8 cellular contexts compared by ENCODE assay signal in the genomic region with DNA sequence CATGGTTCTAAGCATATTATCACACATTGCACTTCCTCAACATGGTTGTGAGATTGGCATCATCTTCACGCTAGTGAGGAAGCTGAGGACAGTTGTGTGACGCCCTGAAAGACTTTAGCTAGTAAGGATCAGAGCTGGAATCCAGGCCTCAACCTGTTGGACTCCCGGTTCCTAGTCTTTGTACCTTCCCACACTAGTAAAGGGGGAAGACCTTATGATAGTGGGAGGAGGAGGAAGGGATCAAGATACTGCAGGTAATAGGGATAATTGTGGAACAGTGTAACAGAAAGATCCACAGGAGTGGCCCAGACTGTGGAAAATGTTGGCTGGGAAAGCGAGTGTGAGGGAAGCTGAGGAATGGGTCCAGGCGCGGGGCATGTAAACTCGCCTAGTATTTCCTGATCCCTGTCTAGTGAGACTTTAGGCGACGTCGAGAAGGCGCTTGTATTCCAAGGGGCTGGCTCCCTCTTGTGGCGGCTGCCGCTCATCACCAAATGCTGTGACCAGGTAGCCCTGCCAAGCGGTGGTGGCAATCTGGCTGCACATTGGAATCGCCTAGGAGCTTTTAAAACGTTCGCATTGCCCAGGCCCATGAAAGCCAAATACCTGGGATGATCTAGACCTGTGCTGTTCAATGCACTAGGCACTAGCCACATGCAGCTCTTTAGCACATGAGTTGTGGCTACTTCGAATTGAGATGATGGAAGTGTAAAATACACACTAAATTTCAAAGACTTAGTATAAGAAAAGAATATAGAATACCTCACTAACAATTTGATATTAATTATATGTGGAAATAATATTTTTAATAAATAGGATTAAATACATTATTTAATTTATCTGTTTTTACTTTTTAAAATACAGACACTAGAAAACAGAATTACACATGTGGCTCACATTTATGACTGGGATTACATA. TPM values are rescaled to one million over a fixed set of nuclear protein-coding genes. Genes with fewer than 3 reads are reported as not detected.
DNase-seq lines count a peak whose midpoint lies in the region; ATAC-seq and TF ChIP-seq lines count a peak whose summit lies in the region.

No MANE protein-coding gene starts in this region.

- H3K4me3 ChIP-seq in BLaER1 (no peak overlapping the region), dorsolateral prefrontal cortex (no peak overlapping the region), lower lobe of right lung (no peak overlapping the region)

- H3K27ac ChIP-seq in BLaER1, result no peak overlapping the region
- no peak overlapping the region for H3K27ac ChIP-seq in dorsolateral prefrontal cortex
- no peak overlapping the region for H3K27ac ChIP-seq in lower lobe of right lung

- H3K9ac ChIP-seq in BLaER1, result no peak overlapping the region

- no peaks in the 10 kb centered on the region for H3K27me3 ChIP-seq in BLaER1
- H3K27me3 ChIP-seq in dorsolateral prefrontal cortex, result peaks cover 0 to 16% (median 0%) of the 10 kb centered on the region in 45 donors
- H3K27me3 ChIP-seq in lower lobe of right lung (ENCODE audit: low read depth), result no peaks in the 10 kb centered on the region

- H3K36me3 ChIP-seq in BLaER1 (no peaks in the 10 kb centered on the region), lower lobe of right lung (no peaks in the 10 kb centered on the region)

- H3K4me1 ChIP-seq in BLaER1 (no peaks in the 10 kb centered on the region), lower lobe of right lung (peaks cover 4% of the 10 kb centered on the region)

- H3K4me2 ChIP-seq in BLaER1, result 0 out of 2 replicates have a peak overlapping the region, but pooled peaks have one; percentile 10

- peak; percentile 52 to 86 (median 77) for TF ChIP-seq CTCF in dorsolateral prefrontal cortex (IDR thresholded peaks at IDR 0.05 in 54 of 56, conservative IDR thresholded peaks at IDR 0.05 in 2 of 56; ENCODE audit: low read depth in 1 of 56, partially characterized antibody in 56 of 56)
- TF ChIP-seq CTCF in lower lobe of right lung (IDR thresholded peaks at IDR 0.05), result peak; percentile 82

- intact Hi-C loops in dorsolateral prefrontal cortex (cut with DNase I) (loop anchor here in 1 of 2 donors (10.0 kb wide), 1 partner anchor 856 kb away; no protein-coding TSS in a partner anchor), lower lobe of right lung (cut with DNase I) (loop anchor here (5.0 kb wide), 1 partner anchor 864 kb away; no protein-coding TSS in a partner anchor)

- no peaks in the 10 kb centered on the region for H4K20me1 ChIP-seq in BLaER1

- H3K9me3 ChIP-seq in BLaER1 (no peaks in the 10 kb centered on the region), lower lobe of right lung (no peaks in the 10 kb centered on the region)

- ATAC-seq in HG03342 (IDR thresholded peaks at IDR 0.05; ENCODE audit: unreplicated experiment) (peak; percentile 96), lower lobe of right lung (peak; percentile 94 to 99)

- DNase-seq in GM19238 (ENCODE audit: insufficient read length, low spot score) (peak; percentile 42), NCI-H510A (lab: John Stamatoyannopoulos, UW) (peak; percentile 39), dorsolateral prefrontal cortex (peak; percentile 57 to 85 (median 80)), lower lobe of right lung (peak; percentile 86)
- DNase-seq in activated CD4-positive, alpha-beta T cell treated with anti-CD3 and anti-CD28 coated beads for 48 hours, result peak; percentile 77
- peak; percentile 15 for DNase-seq in stimulated activated CD8-positive, alpha-beta memory T cell treated with anti-CD3 and anti-CD28 coated beads, Interleukin-15, amount 100 ng/mL, for 24 hours (ENCODE audit: low read depth)

RNA-seq across cellular contexts. Expression of a gene that starts 38.8 kb away (rescaled TPM):
- total RNA-seq in dorsolateral prefrontal cortex (not detected), lower lobe of right lung (162 TPM)

Comparison
In these comparisons a context has a peak if more than half of its experiments do, and no peak if none do; other contexts are left out.
1. DNase-seq: peak in every context shown above with its lines; median percentile 86 in lower lobe of right lung; 80 in dorsolateral prefrontal cortex; 77 in activated CD4-positive, alpha-beta T cell treated with anti-CD3 and anti-CD28 coated beads for 48 hours; 42 in GM19238; 39 in NCI-H510A; 15 in stimulated activated CD8-positive, alpha-beta memory T cell treated with anti-CD3 and anti-CD28 coated beads, Interleukin-15, amount 100 ng/mL, for 24 hours.
2. RNA of a gene that starts 38.8 kb away (total RNA-seq): 162 TPM in lower lobe of right lung (single experiment); not detected in dorsolateral prefrontal cortex; every median in the first group is over 100 times any median in the second.